Comparison of ENCODE assay signal across 30 cellular contexts in the genomic region with DNA sequence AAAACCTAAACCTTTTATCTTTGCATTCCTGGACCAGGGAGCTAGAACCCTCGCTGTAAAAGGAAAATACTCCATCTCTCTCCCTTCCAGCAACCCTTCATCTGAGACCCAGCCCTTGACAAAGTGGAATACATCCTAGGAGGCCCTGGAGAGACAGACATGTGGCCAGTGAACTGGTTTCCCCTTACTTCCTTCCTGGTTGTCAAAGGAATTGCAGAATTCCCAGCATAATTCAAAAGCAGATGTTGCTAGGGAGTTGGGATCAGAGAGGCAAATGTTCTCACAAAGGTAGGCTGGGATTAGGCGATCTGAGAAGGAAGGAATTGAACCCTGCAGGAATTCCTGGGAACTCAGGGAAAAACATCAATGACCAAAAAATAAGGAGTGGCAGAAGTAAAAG.
"Had no signal": no experiment of that assay in that cellular context is flagged by ENCODE, and none has a peak within 500 bp of the region (broad histone marks: within the 10 kb centered on the region; RNA-seq: fewer than 3 reads in every experiment).

No MANE protein-coding gene starts in this region.

- H3K27ac ChIP-seq: adrenal gland, ascending aorta, breast epithelium, dorsolateral prefrontal cortex, esophagus muscularis mucosa, foreskin keratinocyte, gastrocnemius medialis had no signal

- H3K4me1 ChIP-seq: adrenal gland, ascending aorta, breast epithelium, foreskin keratinocyte had no signal

- H3K9me3 ChIP-seq: ascending aorta, breast epithelium, esophagus muscularis mucosa, gastrocnemius medialis had no signal

- FAIRE-seq: colon had no signal

- DNase-seq: activated CD4-positive, alpha-beta memory T cell treated with anti-CD3 and anti-CD28 coated beads for 36 hours; activated CD4-positive, alpha-beta T cell treated with anti-CD3 and anti-CD28 coated beads for 36 hours; activated CD4-positive, alpha-beta T cell treated with anti-CD3 and anti-CD28 coated beads, Interleukin-2, amount 10 ng/mL, durations not matched to agents 24 days and 14 days; activated CD4-positive, CD25-positive, alpha-beta regulatory T cell; activated CD4-positive, CD25-positive, alpha-beta regulatory T cell treated with anti-CD3 and anti-CD28 coated beads, Interleukin-2, amount 50 U/mL, for 72 hours; activated CD8-positive, alpha-beta memory T cell treated with anti-CD3 and anti-CD28 coated beads, Interleukin-2, amount 10 ng/mL, durations not matched to agents 7 days and 5 days; activated CD8-positive, alpha-beta memory T cell treated with anti-CD3 and anti-CD28 coated beads, Interleukin-2, amount 50 U/mL, for 4 hours; activated CD8-positive, alpha-beta T cell treated with anti-CD3 and anti-CD28 coated beads, Interleukin-2, amount 10 ng/mL, durations not matched to agents 7 days and 5 days; activated effector memory CD4-positive, alpha-beta T cell treated with anti-CD3 and anti-CD28 coated beads, Interleukin-2, amount 50 U/mL, for 16 hours; activated naive CD4-positive, alpha-beta T cell treated with anti-CD3 and anti-CD28 coated beads for 36 hours; activated naive CD8-positive, alpha-beta T cell treated with anti-CD3 and anti-CD28 coated beads for 36 hours; activated naive CD8-positive, alpha-beta T cell treated with anti-CD3 and anti-CD28 coated beads, Interleukin-2, amount 50 U/mL, for 24 hours; activated T-cell treated with anti-CD3 and anti-CD28 coated beads, Interleukin-2, amount 50 U/mL, for 1 hour; activated T-cell treated with anti-CD3 and anti-CD28 coated beads, Interleukin-2, amount 50 U/mL, for 48 hours; adrenal gland; caudate nucleus; cortex of kidney; dorsolateral prefrontal cortex; effector memory CD4-positive, alpha-beta T cell; endodermal cell; erythroblast; foreskin keratinocyte; gastrocnemius medialis; glutamatergic neuron; T-helper 1 cell; T-helper 17 cell had no signal

- H3K36me3 ChIP-seq: adrenal gland, ascending aorta, breast epithelium, esophagus muscularis mucosa, gastrocnemius medialis had no signal

- H3K4me3 ChIP-seq: adrenal gland, ascending aorta, breast epithelium, dorsolateral prefrontal cortex, esophagus muscularis mucosa, gastrocnemius medialis had no signal

- ATAC-seq: activated CD4-positive, alpha-beta T cell treated with anti-CD3 and anti-CD28 coated beads for 36 hours; activated CD8-positive, alpha-beta memory T cell treated with anti-CD3 and anti-CD28 coated beads, Interleukin-2, amount 10 ng/mL, durations not matched to agents 7 days and 5 days; activated CD8-positive, alpha-beta T cell treated with anti-CD3 and anti-CD28 coated beads, Interleukin-2, amount 10 ng/mL, durations not matched to agents 7 days and 5 days; activated naive CD8-positive, alpha-beta T cell treated with anti-CD3 and anti-CD28 coated beads, Interleukin-2, amount 50 U/mL, for 24 hours; foreskin keratinocyte; gastrocnemius medialis; T-helper 17 cell had no signal

- H3K27me3 ChIP-seq: adrenal gland, ascending aorta, breast epithelium, dorsolateral prefrontal cortex, esophagus muscularis mucosa, gastrocnemius medialis had no signal
